ENCODE assay signal across 5 cellular contexts in the genomic region with DNA sequence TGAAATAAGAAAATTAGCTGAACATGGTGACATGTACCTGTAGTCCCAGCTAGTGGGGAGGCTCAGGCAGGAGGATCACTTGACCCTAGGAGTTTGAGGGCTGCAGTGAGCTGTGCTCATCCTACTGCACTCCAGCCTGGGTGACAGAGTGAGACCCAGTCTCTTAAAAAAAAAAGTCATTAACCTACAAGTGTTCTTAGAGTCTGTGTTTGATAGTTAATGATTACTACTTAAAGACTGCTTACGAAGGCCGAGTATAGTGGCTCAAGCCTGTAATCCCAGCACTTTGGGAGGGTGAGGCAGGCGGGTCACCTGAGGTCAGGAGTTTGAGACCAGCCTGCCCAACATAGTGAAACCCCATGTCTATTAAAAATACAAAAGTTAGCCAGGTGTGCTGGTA. TPM values are rescaled to one million over a fixed set of nuclear protein-coding genes. Genes with fewer than 3 reads are reported as not detected.
"Had no signal": no experiment of that assay in that cellular context is flagged by ENCODE, and none has a peak within 500 bp of the region (broad histone marks: within the 10 kb centered on the region; RNA-seq: fewer than 3 reads in every experiment).

No MANE protein-coding gene starts in this region.

RNA-seq across cellular contexts. Expression of a gene that starts 38.5 kb away (rescaled TPM):
- total RNA-seq: OCI-LY7, Peyer's patch, Right ventricle myocardium inferior, Right ventricle myocardium superior, SK-MEL-5 had no signal
